Comparison of ENCODE assay signal across 8 cellular contexts in genomic region chr9:91421987-91422765, GRCh38. TPM values are rescaled to one million over a fixed set of nuclear protein-coding genes. Genes with fewer than 3 reads are reported as not detected.
DNase-seq lines count a peak whose midpoint lies in the region; ATAC-seq and TF ChIP-seq lines count a peak whose summit lies in the region.

No MANE protein-coding gene starts in this region.

- H3K9me3 ChIP-seq in lung (ENCODE audit: control insufficient read depth in 2 of 2, insufficient read depth in 1 of 2, low read length in 1 of 2): peaks cover 0 to 1% of the 10 kb centered on the region in 2 donors
- no peaks in the 10 kb centered on the region for H3K9me3 ChIP-seq in tibial nerve

- no peaks in the 10 kb centered on the region for H3K27me3 ChIP-seq in lung (ENCODE audit: control insufficient read depth, insufficient read depth)
- no peaks in the 10 kb centered on the region for H3K27me3 ChIP-seq in tibial nerve

- H3K4me3 ChIP-seq in choroid plexus epithelial cell (ENCODE audit: low read depth, low read length) (peak overlapping the region; percentile 74), lung (peak overlapping the region; percentile 59), tibial nerve (peak overlapping the region; percentile 60 to 85 (median 68))

- 3 to 5% methylated on average over 16 of the region's 16 CpGs for WGBS in lung, 2 donors
- 1 to 2% methylated on average over 16 of the region's 16 CpGs for WGBS in tibial nerve, 2 donors

- no peak for TF ChIP-seq EP300 in tibial nerve (IDR thresholded peaks at IDR 0.05)

- TF ChIP-seq CTCF in choroid plexus epithelial cell (conservative IDR thresholded peaks at IDR 0.05; ENCODE audit: low read depth, low read length) (no peak), lung (IDR thresholded peaks at IDR 0.05; ENCODE audit: control extremely low read depth, extremely low read depth) (no peak), tibial nerve (IDR thresholded peaks at IDR 0.05) (no peak)

- TF ChIP-seq POLR2A in tibial nerve (IDR thresholded peaks at IDR 0.05): no peak

- no peaks in the 10 kb centered on the region for H3K36me3 ChIP-seq in lung (ENCODE audit: control insufficient read depth in 2 of 2, insufficient read depth in 2 of 2, low read length in 2 of 2)
- H3K36me3 ChIP-seq in tibial nerve: no peaks in the 10 kb centered on the region

- in situ Hi-C loops in G401 (cut with HindIII; ENCODE audit: low sequenced_read_pairs): no loop called here

- peak; percentile 68 for DNase-seq in G401 (ENCODE audit: low spot score)
- DNase-seq in NCI-H69 (lab: John Stamatoyannopoulos, UW): peak; percentile 35
- peak; percentile 57 for DNase-seq in choroid plexus epithelial cell (ENCODE audit: low read depth)
- DNase-seq in lung (ENCODE audit: low spot score): no peak
- peak in 1 of 2 donors; percentile 37 for DNase-seq in tibial nerve (ENCODE audit: low spot score in 2 of 2)
- DNase-seq in DMS153 treated with DMSO at 0.1 percent for 48 hours (lab: John Stamatoyannopoulos, UW; ENCODE audit: unreplicated experiment): no peak
- DNase-seq in DMS79 (lab: John Stamatoyannopoulos, UW): no peak

- H3K4me1 ChIP-seq in lung (ENCODE audit: control insufficient read depth in 2 of 2, insufficient read depth in 2 of 2, low read length in 2 of 2) (peaks cover 0 to 12% of the 10 kb centered on the region in 2 donors), tibial nerve (peaks cover 0 to 50% (median 21%) of the 10 kb centered on the region in 4 donors)

- H3K27ac ChIP-seq in lung (ENCODE audit: low read depth in 1 of 2, low read length in 1 of 2): peak overlapping the region; percentile 47 to 94
- peak overlapping the region; percentile 88 to 99 (median 93) for H3K27ac ChIP-seq in tibial nerve

- ATAC-seq in lung (ENCODE audit: insufficient read depth, low FRiP score) (no peak), GM21360 (IDR thresholded peaks at IDR 0.05; ENCODE audit: unreplicated experiment) (no peak)

RNA-seq across cellular contexts. Expression of gene NFIL3, which starts 1.5 kb away (rescaled TPM):
- total RNA-seq in G401 (2014; rRNA removed; shearing (Covaris generic)): 0.10 and 0.92 TPM in 2 replicates
- 10 to 100 TPM; 37.0 to 59.9 TPM for total RNA-seq in lung
- polyA plus RNA-seq in lung: 10 to 100 TPM; 13.1 to 75.3 TPM
- total RNA-seq in tibial nerve: 10 to 100 TPM; 53.3 to 65.1 (median 57.3) TPM

Comparison
In these comparisons a context has a peak if more than half of its experiments do, and no peak if none do; other contexts are left out.
1. DNase-seq: peak in G401 (single experiment), NCI-H69 (single experiment) and choroid plexus epithelial cell (single experiment); none in lung (single experiment), DMS153 treated with DMSO at 0.1 percent for 48 hours (single experiment) and DMS79 (single experiment).
2. RNA of gene NFIL3, which starts 1.5 kb away (total RNA-seq): 37.0 to 59.9 TPM in lung and 53.3 to 65.1 TPM in tibial nerve; 0.10 to 0.92 TPM in G401; every median in the first group is over 10 times any median in the second.
3. Peak in every context shown above with its lines, with median percentiles within 50 percentile points of each other: H3K4me3 ChIP-seq.